27 cellular contexts compared by ENCODE assay signal in the genomic region with DNA sequence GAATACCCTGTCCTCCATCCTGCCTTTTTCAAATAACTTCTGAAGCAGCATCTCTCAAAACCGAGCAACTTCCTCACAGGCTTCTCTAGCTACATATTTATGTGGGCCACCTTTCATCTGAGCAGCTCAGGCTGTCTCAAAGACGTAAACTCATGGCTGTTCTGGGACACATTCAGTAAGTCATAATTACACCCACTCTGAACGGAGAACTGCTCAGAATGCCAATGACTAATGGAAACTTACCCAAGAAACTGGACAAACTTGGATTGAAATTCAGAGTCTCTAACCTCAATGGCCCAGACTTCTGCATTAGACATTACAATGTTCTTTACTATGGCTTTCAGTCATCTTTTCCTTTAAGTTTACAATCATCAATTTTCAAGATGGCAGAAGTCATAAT.
DNase-seq lines count a peak whose midpoint lies in the region; ATAC-seq and TF ChIP-seq lines count a peak whose summit lies in the region.
"Had no signal": no experiment of that assay in that cellular context is flagged by ENCODE, and none has a peak within 500 bp of the region (broad histone marks: within the 10 kb centered on the region; RNA-seq: fewer than 3 reads in every experiment).

No MANE protein-coding gene starts in this region.

- no peak overlapping the region for H3K4me3 Mint-ChIP-seq in nephron progenitor cell
- H3K4me3 Mint-ChIP-seq: activated CD8-positive, alpha-beta T cell treated with anti-CD3 and anti-CD28 coated beads, Interleukin-2, amount 10 ng/mL, durations not matched to agents 7 days and 5 days; neural progenitor cell; T-helper 2 cell treated with Interferon-gamma antibody and Interleukin-4, amounts not matched to agents 5 μg/mL and 100 μg/mL, for 36 hours; type B pancreatic cell had no signal

- no peak overlapping the region for H3K27ac Mint-ChIP-seq in nephron progenitor cell
- H3K27ac Mint-ChIP-seq: activated CD8-positive, alpha-beta T cell treated with anti-CD3 and anti-CD28 coated beads, Interleukin-2, amount 10 ng/mL, durations not matched to agents 7 days and 5 days; activated T-helper 2 cell treated with anti-CD3 and anti-CD28 coated beads, Interferon-gamma antibody, Interleukin-2, Interleukin-4, amounts not matched to agents 10 μg/mL and 5 μg/mL and 100 μg/mL, durations not matched to agents 14 hours and 24 hours and 36 hours; neural progenitor cell; T-helper 2 cell treated with Interferon-gamma antibody and Interleukin-4, amounts not matched to agents 5 μg/mL and 100 μg/mL, for 36 hours; type B pancreatic cell had no signal

- peaks cover 10% of the 10 kb centered on the region for H3K27me3 Mint-ChIP-seq in nephron progenitor cell (ENCODE audit: low read depth, poor library complexity)
- H3K27me3 Mint-ChIP-seq: type B pancreatic cell had no signal

- peak; percentile 72 for DNase-seq in LHCN-M2 (ENCODE audit: low read depth)
- DNase-seq in astrocyte of the spinal cord (ENCODE audit: low read depth, low spot score), result peak; percentile 85
- peak; percentile 57 for DNase-seq in iris pigment epithelial cell (ENCODE audit: low read depth)
- DNase-seq in superior temporal gyrus (ENCODE audit: extremely low spot score), result peak; percentile 30
- no peak for DNase-seq in stimulated activated CD4-positive, alpha-beta T cell treated with anti-CD3 and anti-CD28 coated beads, Interleukin-15, amount 100 ng/mL, for 24 hours
- DNase-seq in nephron progenitor cell, result no peak
- DNase-seq: activated CD8-positive, alpha-beta T cell treated with anti-CD3 and anti-CD28 coated beads, Interleukin-2, amount 10 ng/mL, durations not matched to agents 7 days and 5 days; activated naive CD4-positive, alpha-beta T cell treated with anti-CD3 and anti-CD28 coated beads, Interleukin-2, amount 50 U/mL, for 16 hours; amygdala; C1 segment of cervical spinal cord; colonic mucosa; DMS153; effector memory CD4-positive, alpha-beta T cell; kidney glomerular epithelial cell; NCI-H146; NCI-H345; right cardiac atrium; SHP77 treated with DMSO at 0.1 percent for 48 hours; stimulated activated CD4-positive, alpha-beta T cell treated with anti-CD3 and anti-CD28 coated beads, Interleukin-4, amount 100 ng/mL, for 4 hours had no signal

- TF ChIP-seq CTCF in astrocyte of the spinal cord (IDR thresholded peaks at IDR 0.05; ENCODE audit: low read depth, low read length) (no peak), nephron progenitor cell (IDR thresholded peaks at IDR 0.05) (no peak)

- peaks cover 22% of the 10 kb centered on the region for H3K9me3 Mint-ChIP-seq in nephron progenitor cell

- H3K4me3 ChIP-seq in astrocyte of the spinal cord (ENCODE audit: low read depth, low read length), result no peak overlapping the region
- H3K4me3 ChIP-seq: colonic mucosa, GM12878, HAP-1, neural progenitor cell had no signal

- in situ Hi-C loops in astrocyte of the spinal cord (cut with HindIII; ENCODE audit: low sequenced_read_pairs), result no loop called here

- ATAC-seq in GM19023 (IDR thresholded peaks at IDR 0.05; ENCODE audit: unreplicated experiment), result no peak
- ATAC-seq: activated CD8-positive, alpha-beta T cell treated with anti-CD3 and anti-CD28 coated beads, Interleukin-2, amount 10 ng/mL, durations not matched to agents 7 days and 5 days; GM12878; Panc1; right cardiac atrium had no signal

- H3K36me3 Mint-ChIP-seq in nephron progenitor cell (ENCODE audit: low read depth), result peaks cover 6% of the 10 kb centered on the region
- H3K36me3 Mint-ChIP-seq: neural progenitor cell, type B pancreatic cell had no signal

- H3K4me1 Mint-ChIP-seq in nephron progenitor cell, result no peaks in the 10 kb centered on the region
- H3K4me1 Mint-ChIP-seq: neural progenitor cell had no signal

Comparison
In these comparisons a context has a peak if more than half of its experiments do, and no peak if none do; other contexts are left out.
1. DNase-seq: peak in LHCN-M2 (single experiment), astrocyte of the spinal cord (single experiment), iris pigment epithelial cell (single experiment) and superior temporal gyrus (single experiment); none in stimulated activated CD4-positive, alpha-beta T cell treated with anti-CD3 and anti-CD28 coated beads, Interleukin-15, amount 100 ng/mL, for 24 hours (single experiment) and nephron progenitor cell (single experiment).